In the genomic region with DNA sequence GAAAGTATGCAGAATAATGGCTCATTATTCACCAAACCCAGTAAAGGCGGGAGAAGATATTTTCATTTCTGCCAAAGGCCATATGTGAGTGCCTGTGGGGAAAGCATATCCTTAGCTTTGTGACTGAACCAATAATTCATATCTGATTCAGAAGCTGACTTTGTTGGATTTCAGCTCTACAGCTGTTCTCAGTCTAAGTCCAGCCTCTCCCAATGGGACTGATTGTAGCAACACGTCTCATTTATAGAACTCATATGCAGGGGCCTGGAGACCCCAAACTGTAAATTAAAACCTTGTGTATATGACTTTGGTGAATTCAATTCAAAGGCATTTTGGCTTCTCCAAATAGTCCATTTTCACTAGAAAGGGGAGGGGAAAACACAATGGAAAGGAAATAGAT, we compare ENCODE assay signal across 18 cellular contexts.
DNase-seq lines count a peak whose midpoint lies in the region; ATAC-seq and TF ChIP-seq lines count a peak whose summit lies in the region.
"Had no signal": no experiment of that assay in that cellular context is flagged by ENCODE, and none has a peak within 500 bp of the region (broad histone marks: within the 10 kb centered on the region; RNA-seq: fewer than 3 reads in every experiment).

No MANE protein-coding gene starts in this region.

- no peak for ATAC-seq in activated CD4-positive, alpha-beta T cell treated with anti-CD3 and anti-CD28 coated beads for 36 hours
- ATAC-seq in HG02840 (IDR thresholded peaks at IDR 0.05; ENCODE audit: low FRiP score, unreplicated experiment): no peak
- ATAC-seq: A549 had no signal

- WGBS in hepatocyte (ENCODE audit: low lambda C conversion rate, missing lambda C conversion rate): 69% methylated on average over 2 of the region's 2 CpGs

- no peak overlapping the region for H2AFZ ChIP-seq in hepatocyte

- no peaks in the 10 kb centered on the region for H3K36me3 ChIP-seq in hepatocyte (replicated peaks; ENCODE audit: insufficient read depth, low read depth)
- H3K36me3 ChIP-seq in vagina: no peaks in the 10 kb centered on the region
- H3K36me3 ChIP-seq: HAP-1 had no signal

- no peak for TF ChIP-seq CTCF in brain (conservative IDR thresholded peaks at IDR 0.05)
- TF ChIP-seq CTCF in hepatocyte (IDR thresholded peaks at IDR 0.05; ENCODE audit: poor library complexity): no peak
- TF ChIP-seq CTCF in nephron (IDR thresholded peaks at IDR 0.05; ENCODE audit: unreplicated experiment in 3 of 3): no peak
- TF ChIP-seq CTCF in vagina (IDR thresholded peaks at IDR 0.05): no peak

- H3K27me3 ChIP-seq in hepatocyte (peaks cover 7% of the 10 kb centered on the region), vagina (no peaks in the 10 kb centered on the region)

- H3K4me1 Mint-ChIP-seq in brain: peaks cover 71% of the 10 kb centered on the region
- peaks cover 67% of the 10 kb centered on the region for H3K4me1 Mint-ChIP-seq in nephron
- no peaks in the 10 kb centered on the region for H3K4me1 Mint-ChIP-seq in activated CD4-positive, alpha-beta T cell treated with anti-CD3 and anti-CD28 coated beads for 36 hours
- H3K4me1 Mint-ChIP-seq: CD4-positive, alpha-beta memory T cell had no signal

- H3K79me2 ChIP-seq in hepatocyte: no peaks in the 10 kb centered on the region

- H3K27ac Mint-ChIP-seq in brain: peak overlapping the region in 3 of 5 experiments; percentile 66 to 81 (median 77)
- H3K27ac Mint-ChIP-seq in nephron: peak overlapping the region; percentile 63 to 97 (median 96)
- no peak overlapping the region for H3K27ac Mint-ChIP-seq in activated CD4-positive, alpha-beta T cell treated with anti-CD3 and anti-CD28 coated beads for 36 hours
- H3K27ac Mint-ChIP-seq: CD4-positive, alpha-beta memory T cell; HFFc6 had no signal

- TF ChIP-seq POLR2A in vagina (IDR thresholded peaks at IDR 0.05): no peak

- H3K4me3 Mint-ChIP-seq in brain: peak overlapping the region in 1 of 5 experiments; percentile 42
- H3K4me3 Mint-ChIP-seq in nephron: no peak overlapping the region
- no peak overlapping the region for H3K4me3 Mint-ChIP-seq in activated CD4-positive, alpha-beta T cell treated with anti-CD3 and anti-CD28 coated beads for 36 hours
- H3K4me3 Mint-ChIP-seq: CD4-positive, alpha-beta memory T cell; HFFc6 had no signal

- H3K9me2 ChIP-seq in hepatocyte (replicated peaks; ENCODE audit: insufficient read depth): no peaks in the 10 kb centered on the region

- no peaks in the 10 kb centered on the region for H3K4me1 ChIP-seq in hepatocyte (ENCODE audit: insufficient read depth)
- no peaks in the 10 kb centered on the region for H3K4me1 ChIP-seq in vagina
- H3K4me1 ChIP-seq: A549 had no signal

- CTCF ChIA-PET in activated CD4-positive, alpha-beta T cell treated with anti-CD3 and anti-CD28 coated beads for 36 hours (lab: Charles Lee): no interaction called here

- DNase-seq in hepatocyte (ENCODE audit: low spot score): no peak
- DNase-seq in amygdala (lab: John Stamatoyannopoulos, UW): no peak
- DNase-seq in vagina (ENCODE audit: extremely low spot score in 2 of 2): no peak
- no peak for DNase-seq in activated CD4-positive, alpha-beta T cell treated with anti-CD3 and anti-CD28 coated beads for 36 hours
- DNase-seq: 8988T; C1 segment of cervical spinal cord; Calu3; CD4-positive, alpha-beta memory T cell; COR-L47; DMS53; DND-41; GOT3; HFFc6 had no signal

- H3K4me3 ChIP-seq in hepatocyte (no peak overlapping the region), vagina (no peak overlapping the region)
- H3K4me3 ChIP-seq: A549, HAP-1 had no signal

- H3K36me3 Mint-ChIP-seq in brain: no peaks in the 10 kb centered on the region
- H3K36me3 Mint-ChIP-seq in nephron (ENCODE audit: low read depth): no peaks in the 10 kb centered on the region
- H3K36me3 Mint-ChIP-seq in activated CD4-positive, alpha-beta T cell treated with anti-CD3 and anti-CD28 coated beads for 36 hours (ENCODE audit: low read depth): no peaks in the 10 kb centered on the region

- H3K4me2 ChIP-seq in hepatocyte: no peak overlapping the region
- H3K4me2 ChIP-seq: A549 had no signal

- H3K27me3 Mint-ChIP-seq in brain (peaks cover 6% of the 10 kb centered on the region), nephron (ENCODE audit: low read depth) (no peaks in the 10 kb centered on the region)
- peaks cover 2% of the 10 kb centered on the region for H3K27me3 Mint-ChIP-seq in activated CD4-positive, alpha-beta T cell treated with anti-CD3 and anti-CD28 coated beads for 36 hours

- intact Hi-C loops in vagina (cut with DNase I): no loop called here
- intact Hi-C loops in activated CD4-positive, alpha-beta T cell treated with anti-CD3 and anti-CD28 coated beads for 36 hours (cut with DNase I, micrococcal nuclease): no loop called here

- H3K27ac ChIP-seq in hepatocyte: peak overlapping the region; percentile 67
- H3K27ac ChIP-seq in vagina: no peak overlapping the region
- H3K27ac ChIP-seq: A549 had no signal

- POLR2A ChIA-PET in activated CD4-positive, alpha-beta T cell treated with anti-CD3 and anti-CD28 coated beads for 36 hours (lab: Charles Lee): no interaction called here

- H3K9me3 ChIP-seq in hepatocyte (ENCODE audit: low read depth): no peaks in the 10 kb centered on the region
- H3K9me3 ChIP-seq in vagina: no peaks in the 10 kb centered on the region
- H3K9me3 ChIP-seq: A549, HAP-1 had no signal

- H4K20me1 ChIP-seq in hepatocyte (ENCODE audit: insufficient read depth, poor library complexity, severe bottlenecking): no peaks in the 10 kb centered on the region

- no peaks in the 10 kb centered on the region for H3K9me3 Mint-ChIP-seq in brain
- H3K9me3 Mint-ChIP-seq in nephron: no peaks in the 10 kb centered on the region
- H3K9me3 Mint-ChIP-seq in activated CD4-positive, alpha-beta T cell treated with anti-CD3 and anti-CD28 coated beads for 36 hours (ENCODE audit: low read depth): no peaks in the 10 kb centered on the region
- H3K9me3 Mint-ChIP-seq: CD4-positive, alpha-beta memory T cell; HFFc6 had no signal
